Comparison of ENCODE assay signal across 12 cellular contexts in the genomic region with DNA sequence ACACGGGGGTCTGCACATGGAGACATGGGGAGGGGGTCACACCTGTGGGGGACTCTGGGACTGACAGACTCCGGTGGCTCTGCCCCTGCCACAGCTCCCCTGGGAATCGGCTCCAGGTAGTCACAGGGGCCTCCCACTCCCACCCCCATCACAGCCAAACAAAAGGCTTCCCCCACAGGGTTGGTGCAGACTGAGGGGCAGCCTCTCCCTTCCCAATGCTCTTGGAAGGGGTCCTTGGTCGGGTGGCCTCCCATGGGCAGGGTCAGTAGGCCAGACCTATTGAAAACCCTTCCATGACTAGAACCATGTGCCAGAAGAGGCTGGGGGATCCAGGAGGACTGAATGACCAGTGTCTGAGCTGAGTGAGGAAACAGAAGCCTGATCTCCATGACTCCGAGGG. TPM values are rescaled to one million over a fixed set of nuclear protein-coding genes. Genes with fewer than 3 reads are reported as not detected.
A peak's percentile ranks its signal among the peaks of the same experiment; 100 is the strongest.
DNase-seq lines count a peak whose midpoint lies in the region; ATAC-seq and TF ChIP-seq lines count a peak whose summit lies in the region.
"Had no signal": no experiment of that assay in that cellular context is flagged by ENCODE, and none has a peak within 500 bp of the region (broad histone marks: within the 10 kb centered on the region; RNA-seq: fewer than 3 reads in every experiment).

No MANE protein-coding gene starts in this region.

- H3K4me3 ChIP-seq in CD8-positive, alpha-beta T cell (ENCODE audit: low read depth, low read length), result peak overlapping the region; percentile 21
- no peak overlapping the region for H3K4me3 ChIP-seq in Peyer's patch
- no peak overlapping the region for H3K4me3 ChIP-seq in dorsolateral prefrontal cortex
- H3K4me3 ChIP-seq in sigmoid colon, result no peak overlapping the region

- TF ChIP-seq CTCF in CD8-positive, alpha-beta T cell (IDR thresholded peaks at IDR 0.05), result no peak
- TF ChIP-seq CTCF in Peyer's patch (IDR thresholded peaks at IDR 0.05) (no peak), dorsolateral prefrontal cortex (IDR thresholded peaks at IDR 0.05 in 54 of 56, conservative IDR thresholded peaks at IDR 0.05 in 2 of 56; ENCODE audit: low read depth in 1 of 56, partially characterized antibody in 56 of 56) (no peak), sigmoid colon (IDR thresholded peaks at IDR 0.05) (no peak)

- H3K4me1 ChIP-seq in CD8-positive, alpha-beta T cell (ENCODE audit: insufficient read depth, low read length), result peaks cover 82% of the 10 kb centered on the region
- H3K4me1 ChIP-seq in Peyer's patch (peaks cover 14 to 73% (median 63%) of the 10 kb centered on the region in 4 donors), sigmoid colon (peaks cover 0 to 46% (median 31%) of the 10 kb centered on the region in 4 donors)

- no peak overlapping the region for H3K27ac ChIP-seq in CD8-positive, alpha-beta T cell (ENCODE audit: low read depth, low read length)
- H3K27ac ChIP-seq in Peyer's patch (peak overlapping the region; percentile 50 to 80 (median 74)), dorsolateral prefrontal cortex (peak overlapping the region in 55 of 59 donors; percentile 22 to 100 (median 75)), sigmoid colon (peak overlapping the region; percentile 39 to 63 (median 50))

- H3K4me3 Mint-ChIP-seq in CD8-positive, alpha-beta T cell, result peak overlapping the region; percentile 66
- H3K4me3 Mint-ChIP-seq: brain had no signal

- 80 to 87% methylated on average over 5 of the region's 5 CpGs for WGBS in sigmoid colon, 2 donors

- TF ChIP-seq POLR2A in Peyer's patch (IDR thresholded peaks at IDR 0.05), result no peak
- TF ChIP-seq POLR2A in sigmoid colon (IDR thresholded peaks at IDR 0.05), result no peak
- no peak for TF ChIP-seq POLR2A in GM18505 (IDR thresholded peaks at IDR 0.05; ENCODE audit: borderline replicate concordance, extremely low read depth, insufficient read depth, insufficient read length)

- H3K9me3 ChIP-seq in CD8-positive, alpha-beta T cell (ENCODE audit: low read length), result no peaks in the 10 kb centered on the region
- no peaks in the 10 kb centered on the region for H3K9me3 ChIP-seq in Peyer's patch
- H3K9me3 ChIP-seq in sigmoid colon, result no peaks in the 10 kb centered on the region

- H3K36me3 Mint-ChIP-seq in CD8-positive, alpha-beta T cell, result no peaks in the 10 kb centered on the region

- no peaks in the 10 kb centered on the region for H3K36me3 ChIP-seq in CD8-positive, alpha-beta T cell (ENCODE audit: insufficient read depth, low read length)
- H3K36me3 ChIP-seq in Peyer's patch (peaks cover 0 to 14% (median 0%) of the 10 kb centered on the region in 3 donors), sigmoid colon (peaks cover 9 to 28% (median 14%) of the 10 kb centered on the region in 4 donors)

- no peaks in the 10 kb centered on the region for H3K9me3 Mint-ChIP-seq in CD8-positive, alpha-beta T cell
- H3K9me3 Mint-ChIP-seq: brain had no signal

- CTCF ChIA-PET in CD8-positive, alpha-beta T cell (lab: Charles Lee), result interaction anchor here (1.0 to 6.0 kb wide), 7 partner anchors 9 to 69 kb away, joined by 3 to 46 read pairs (median 12); partner anchors contain the start of genes CKLF and TK2

- H3K27me3 ChIP-seq in CD8-positive, alpha-beta T cell (ENCODE audit: insufficient read depth, low read length), result no peaks in the 10 kb centered on the region
- H3K27me3 ChIP-seq in Peyer's patch (no peaks in the 10 kb centered on the region), dorsolateral prefrontal cortex (no peaks in the 10 kb centered on the region), sigmoid colon (no peaks in the 10 kb centered on the region)

- POLR2A ChIA-PET in CD8-positive, alpha-beta T cell (lab: Charles Lee), result interaction anchor here (0.7 to 6.8 kb wide), 7 partner anchors 9 to 810 kb away, joined by 3 to 72 read pairs (median 4); partner anchors contain the start of genes CKLF and TK2

- H3K4me1 Mint-ChIP-seq in CD8-positive, alpha-beta T cell (ENCODE audit: low read depth), result peaks cover 89% of the 10 kb centered on the region

- TF ChIP-seq EP300 in sigmoid colon (IDR thresholded peaks at IDR 0.05), result no peak

- intact Hi-C loops in CD8-positive, alpha-beta T cell (cut with DNase I, micrococcal nuclease), result no loop called here
- intact Hi-C loops in dorsolateral prefrontal cortex (cut with DNase I) (no loop called here), sigmoid colon (cut with DNase I) (no loop called here)

- H3K27me3 Mint-ChIP-seq in CD8-positive, alpha-beta T cell (ENCODE audit: low read depth), result no peaks in the 10 kb centered on the region
- H3K27me3 Mint-ChIP-seq: brain had no signal

- H3K27ac Mint-ChIP-seq in CD8-positive, alpha-beta T cell, result peak overlapping the region; percentile 95

- no peak for DNase-seq in CD8-positive, alpha-beta T cell
- DNase-seq in Peyer's patch, result peak in 1 of 3 donors; percentile 33
- peak in 1 of 10 donors; percentile 7 for DNase-seq in dorsolateral prefrontal cortex
- no peak for DNase-seq in sigmoid colon
- DNase-seq in NCI-H2081 treated with DMSO at 0.1 percent for 48 hours (lab: John Stamatoyannopoulos, UW), result no peak
- DNase-seq: NCI-H1092 treated with DMSO at 0.1 percent for 48 hours had no signal

- no peak for ATAC-seq in CD8-positive, alpha-beta T cell
- ATAC-seq in GM18505 (IDR thresholded peaks at IDR 0.05; ENCODE audit: unreplicated experiment) (no peak), HG02938 (IDR thresholded peaks at IDR 0.05; ENCODE audit: unreplicated experiment) (no peak), GM18858 (IDR thresholded peaks at IDR 0.05; ENCODE audit: unreplicated experiment) (no peak)

RNA-seq across cellular contexts. Expression of gene TK2, which starts 28.7 kb away (rescaled TPM):
- total RNA-seq in CD8-positive, alpha-beta T cell, result 1 to 10 TPM; 3.3 to 4.4 TPM
- total RNA-seq in Peyer's patch (10 to 100 TPM; 22.8 to 33.1 (median 27.1) TPM), dorsolateral prefrontal cortex (10 to 100 TPM; 39.7 to 71.2 (median 51.5) TPM), sigmoid colon (10 to 100 TPM; 17.6 to 32.7 (median 22.2) TPM)
- polyA plus RNA-seq in sigmoid colon, result 10 to 100 TPM in 2 of 3 donors, 1 to 10 TPM in 1; 9.6 to 15.0 (median 11.6) TPM

RNA-seq across cellular contexts. Expression of gene CKLF, which starts 31.1 kb away (rescaled TPM):
- total RNA-seq in CD8-positive, alpha-beta T cell, result 10 to 100 TPM in 1 of 2 experiments, 1 to 10 TPM in 1; 7.9 to 11.1 TPM
- total RNA-seq in Peyer's patch, result 10 to 100 TPM in 3 of 4 donors, 1 to 10 TPM in 1; 7.5 to 47.1 (median 22.2) TPM
- total RNA-seq in dorsolateral prefrontal cortex, result 10 to 100 TPM in 119 of 120 experiments, 1 to 10 TPM in 1; 9.9 to 33.4 (median 19.9) TPM
- total RNA-seq in sigmoid colon, result 10 to 100 TPM; 24.1 to 53.6 (median 37.3) TPM
- polyA plus RNA-seq in sigmoid colon, result 10 to 100 TPM; 40.2 to 57.4 (median 48.6) TPM

RNA-seq across cellular contexts. Expression of gene CMTM1, which starts 45.0 kb away (rescaled TPM):
- total RNA-seq in CD8-positive, alpha-beta T cell, result under 1 TPM in 1 of 2 experiments, not detected in 1; 0.61 TPM
- total RNA-seq in Peyer's patch (1 to 10 TPM in 3 of 4 donors, not detected in 1; 1.4 to 3.6 (median 2.1) TPM), dorsolateral prefrontal cortex (10 to 100 TPM in 61 of 120 experiments, 1 to 10 TPM in 59; 5.4 to 19.5 (median 10.1) TPM), sigmoid colon (1 to 10 TPM in 3 of 4 donors, under 1 TPM in 1; 0.71 to 3.0 (median 1.6) TPM)
- under 1 TPM in 1 of 3 donors, not detected in 2; 0.85 TPM for polyA plus RNA-seq in sigmoid colon

RNA-seq across cellular contexts. Expression of gene CMTM2, which starts 58.0 kb away (rescaled TPM):
- not detected for total RNA-seq in CD8-positive, alpha-beta T cell
- not detected for total RNA-seq in Peyer's patch
- 1 to 10 TPM in 52 of 120 experiments, under 1 TPM in 37, not detected in 31; 0.43 to 5.1 (median 1.1) TPM for total RNA-seq in dorsolateral prefrontal cortex
- total RNA-seq in sigmoid colon, result under 1 TPM in 1 of 4 donors, not detected in 3; 0.33 TPM
- polyA plus RNA-seq in sigmoid colon, result not detected
- total RNA-seq: H1, urinary bladder had no signal
- polyA plus RNA-seq: H1, urinary bladder had no signal
